18 cellular contexts compared by ENCODE assay signal in genomic region chr2:43027496-43027895, GRCh38.
A peak's percentile ranks its signal among the peaks of the same experiment; 100 is the strongest.
DNase-seq lines count a peak whose midpoint lies in the region; ATAC-seq, FAIRE-seq and TF ChIP-seq lines count a peak whose summit lies in the region.
"Had no signal": no experiment of that assay in that cellular context is flagged by ENCODE, and none has a peak within 500 bp of the region (broad histone marks: within the 10 kb centered on the region; RNA-seq: fewer than 3 reads in every experiment).

No MANE protein-coding gene starts in this region.

- peaks cover 3% of the 10 kb centered on the region for H3K36me3 Mint-ChIP-seq in nephron (ENCODE audit: low read depth)
- H3K36me3 Mint-ChIP-seq: IgD-negative memory B cell had no signal

- H3K79me2 ChIP-seq in DND-41 (ENCODE audit: insufficient read depth, low read length) = no peaks in the 10 kb centered on the region

- TF ChIP-seq CTCF in DND-41 (IDR thresholded peaks at IDR 0.05; ENCODE audit: borderline replicate concordance, extremely low read depth, low read length, poor library complexity, severe bottlenecking) (no peak), coronary artery (IDR thresholded peaks at IDR 0.05) (no peak), nephron (IDR thresholded peaks at IDR 0.05; ENCODE audit: unreplicated experiment in 3 of 3) (no peak), spleen (IDR thresholded peaks at IDR 0.05 in 8 of 11, conservative IDR thresholded peaks at IDR 0.05 in 3 of 11) (no peak)

- DNase-seq in DND-41 (no peak), coronary artery (ENCODE audit: low spot score) (no peak), spleen (peak; percentile 31), iPS-NIHi7 (ENCODE audit: extremely low spot score) (no peak), frontal cortex (ENCODE audit: low spot score in 2 of 2) (no peak)
- DNase-seq: AML-193; CD4-positive, alpha-beta T cell; DMS53; H9; NCI-H1417; NCI-H187 treated with DMSO at 0.1 percent for 48 hours; NCI-H2171; NCI-H446 had no signal

- peaks cover 12% of the 10 kb centered on the region for H3K27me3 Mint-ChIP-seq in nephron (ENCODE audit: low read depth)
- H3K27me3 Mint-ChIP-seq: CD4-positive, alpha-beta T cell; IgD-negative memory B cell had no signal

- H2AFZ ChIP-seq in DND-41 (ENCODE audit: low read depth, low read length) = no peak overlapping the region

- no peak for FAIRE-seq in frontal cortex (lab: Jason Lieb, UNC)

- no peaks in the 10 kb centered on the region for H3K27me3 ChIP-seq in DND-41 (ENCODE audit: insufficient read depth, low read length, poor library complexity)
- H3K27me3 ChIP-seq in spleen (replicated peaks in 1 of 7) = no peaks in the 10 kb centered on the region
- H3K27me3 ChIP-seq: SJSA1 had no signal

- H3K27ac ChIP-seq in DND-41 (ENCODE audit: low read length) (peak overlapping the region; percentile 90), coronary artery (peak overlapping the region; percentile 41 to 78), spleen (no peak overlapping the region)
- H3K27ac ChIP-seq: SJSA1 had no signal

- H3K9ac ChIP-seq in DND-41 (ENCODE audit: low read depth, low read length) = no peak overlapping the region

- peaks cover 69% of the 10 kb centered on the region for H3K4me1 Mint-ChIP-seq in nephron

- intact Hi-C loops in spleen (cut with DNase I; ENCODE audit: low total_unique reads) = no loop called here

- no peak overlapping the region for H3K4me2 ChIP-seq in DND-41 (ENCODE audit: insufficient read depth, low read length)

- no peaks in the 10 kb centered on the region for H3K36me3 ChIP-seq in DND-41 (ENCODE audit: insufficient read depth, low read length)
- H3K36me3 ChIP-seq in spleen = no peaks in the 10 kb centered on the region
- H3K36me3 ChIP-seq: SJSA1 had no signal

- peaks cover 61% of the 10 kb centered on the region for H3K4me1 ChIP-seq in DND-41 (ENCODE audit: insufficient read depth, low read length)
- H3K4me1 ChIP-seq in spleen = peaks cover 3 to 41% (median 22%) of the 10 kb centered on the region in 6 donors

- no peaks in the 10 kb centered on the region for H4K20me1 ChIP-seq in DND-41 (ENCODE audit: insufficient read depth, low read length)

- peak overlapping the region; percentile 52 to 90 (median 77) for H3K27ac Mint-ChIP-seq in nephron
- H3K27ac Mint-ChIP-seq: CD4-positive, alpha-beta T cell; IgD-negative memory B cell had no signal

- 83 to 92% (median 90%) methylated on average over 14 of the region's 14 CpGs for WGBS in spleen, 5 donors

- H3K9me3 Mint-ChIP-seq in nephron = peaks cover 4% of the 10 kb centered on the region

- no peak for TF ChIP-seq POLR2A in spleen (IDR thresholded peaks at IDR 0.05)

- H3K4me3 Mint-ChIP-seq in nephron = no peak overlapping the region
- H3K4me3 Mint-ChIP-seq: CD4-positive, alpha-beta T cell; H9; IgD-negative memory B cell had no signal

- no peak overlapping the region for H3K4me3 ChIP-seq in DND-41 (ENCODE audit: low read depth in 1 of 2, low read length in 2 of 2)
- no peak overlapping the region for H3K4me3 ChIP-seq in coronary artery
- H3K4me3 ChIP-seq in spleen = no peak overlapping the region
- H3K4me3 ChIP-seq: SJSA1 had no signal

- ATAC-seq in DND-41 (ENCODE audit: insufficient read depth, low read depth) = no peak
- ATAC-seq in HG03442 (IDR thresholded peaks at IDR 0.05; ENCODE audit: unreplicated experiment) = no peak
- ATAC-seq in GM18867 (IDR thresholded peaks at IDR 0.05; ENCODE audit: unreplicated experiment) = no peak

- H3K9me3 ChIP-seq in DND-41 (ENCODE audit: insufficient read depth, low read length, severe bottlenecking) (no peaks in the 10 kb centered on the region), spleen (no peaks in the 10 kb centered on the region)
- H3K9me3 ChIP-seq: SJSA1 had no signal

Comparison
In these comparisons a context has a peak if more than half of its experiments do, and no peak if none do; other contexts are left out.
1. H3K27ac ChIP-seq: peak in DND-41 (single experiment) and coronary artery (2 of 2); none in spleen (0 of 8).